In the genomic region with DNA sequence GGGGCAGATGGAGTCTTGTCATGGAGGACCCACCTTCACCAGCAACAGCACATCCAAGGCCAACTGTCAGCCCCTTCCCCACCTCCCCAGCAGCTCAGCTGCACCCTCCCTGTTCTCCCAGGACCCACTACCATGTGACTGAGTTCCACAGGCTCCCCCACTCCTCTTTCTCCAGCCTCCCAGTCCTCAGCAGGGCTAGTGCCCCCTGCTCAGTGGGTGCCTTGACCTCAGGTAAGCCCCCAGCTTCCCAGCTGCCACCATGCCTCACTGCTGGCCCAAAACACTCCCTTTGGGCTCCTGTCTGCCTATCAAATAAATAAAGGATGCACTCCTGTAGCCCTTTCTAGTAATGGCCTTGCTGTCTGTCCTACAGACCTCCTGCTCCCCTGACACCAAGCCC, we compare ENCODE assay signal across 25 cellular contexts.
"Had no signal": no experiment of that assay in that cellular context is flagged by ENCODE, and none has a peak within 500 bp of the region (broad histone marks: within the 10 kb centered on the region; RNA-seq: fewer than 3 reads in every experiment).

No MANE protein-coding gene starts in this region.

- H3K9ac ChIP-seq: parathyroid adenoma had no signal

- H3K79me2 ChIP-seq: parathyroid adenoma had no signal

- H3K27ac Mint-ChIP-seq: memory B cell; mesothelial cell of epicardium; stimulated activated naive CD8-positive, alpha-beta T cell treated with anti-CD3 and anti-CD28 coated beads, Interleukin-15, amount 100 ng/mL, for 72 hours had no signal

- H3K27me3 ChIP-seq: colonic mucosa, right atrium auricular region, suprapubic skin, transverse colon, vagina had no signal

- H3K4me1 Mint-ChIP-seq: naive B cell, neural crest cell had no signal

- H3K4me2 ChIP-seq: smooth muscle cell had no signal

- H3K9me3 ChIP-seq: colonic mucosa, prostate gland, vagina had no signal

- H3K4me3 ChIP-seq: colonic mucosa, lung, mucosa of descending colon, prostate gland, right atrium auricular region, smooth muscle cell, suprapubic skin, transverse colon, vagina had no signal

- H3K4me1 ChIP-seq: colonic mucosa, parathyroid adenoma, prostate gland, right atrium auricular region, suprapubic skin, transverse colon, vagina had no signal

- H3K36me3 ChIP-seq: colonic mucosa, prostate gland, right atrium auricular region, suprapubic skin, transverse colon, vagina had no signal

- H3K4me3 Mint-ChIP-seq: effector memory CD8-positive, alpha-beta T cell; immature natural killer cell; memory B cell; mesothelial cell of epicardium; naive B cell; natural killer cell treated with Interleukin-12 subunit alpha and Interleukin-12 subunit beta and Interleukin-15 and Interleukin-18, amount 100 ng/mL, for 72 hours; neural crest cell; stimulated activated naive CD8-positive, alpha-beta T cell treated with anti-CD3 and anti-CD28 coated beads, Interleukin-15, amount 100 ng/mL, for 72 hours had no signal

- H3K36me3 Mint-ChIP-seq: mesothelial cell of epicardium had no signal

- H3K27ac ChIP-seq: colonic mucosa, parathyroid adenoma, prostate gland, right atrium auricular region, suprapubic skin, transverse colon, vagina had no signal

- H3K27me3 Mint-ChIP-seq: effector memory CD8-positive, alpha-beta T cell; natural killer cell treated with Interleukin-12 subunit alpha and Interleukin-12 subunit beta and Interleukin-15 and Interleukin-18, amount 100 ng/mL, for 72 hours; stimulated activated naive CD8-positive, alpha-beta T cell treated with anti-CD3 and anti-CD28 coated beads, Interleukin-15, amount 100 ng/mL, for 72 hours had no signal

- DNase-seq: colonic mucosa; dermis blood vessel endothelial cell; effector memory CD8-positive, alpha-beta T cell; hypothalamus; immature natural killer cell; mucosa of descending colon; naive B cell; stimulated activated CD4-positive, alpha-beta T cell treated with anti-CD3 and anti-CD28 coated beads, Interleukin-12 subunit alpha, Interleukin-12 subunit beta, amount 100 ng/mL, for 4 hours; stimulated activated CD4-positive, alpha-beta T cell treated with anti-CD3 and anti-CD28 coated beads, Interleukin-1b, Interleukin-23, amount 100 ng/mL, for 48 hours; stimulated activated CD4-positive, alpha-beta T cell treated with anti-CD3 and anti-CD28 coated beads, Interleukin-4, amount 100 ng/mL, for 1 hour; stimulated activated CD8-positive, alpha-beta memory T cell treated with anti-CD3 and anti-CD28 coated beads, Interleukin-4, amount 100 ng/mL, for 48 hours; stimulated activated naive CD4-positive, alpha-beta T cell; stimulated activated naive CD8-positive, alpha-beta T cell treated with anti-CD3 and anti-CD28 coated beads, Interleukin-15, amount 100 ng/mL, for 72 hours; transverse colon had no signal
